ENCODE assay signal across 20 cellular contexts in genomic region chr2:169146220-169146619, GRCh38.
"Had no signal": no experiment of that assay in that cellular context is flagged by ENCODE, and none has a peak within 500 bp of the region (broad histone marks: within the 10 kb centered on the region; RNA-seq: fewer than 3 reads in every experiment).

No MANE protein-coding gene starts in this region.

- H3K4me1 ChIP-seq: esophagus squamous epithelium, gastrocnemius medialis, heart right ventricle, left lung, lower lobe of right lung had no signal

- ATAC-seq: gastrocnemius medialis, heart right ventricle, left cardiac atrium, left lung, left ventricle myocardium superior, lower lobe of right lung, mucosa of descending colon had no signal

- H3K27ac ChIP-seq: coronary artery, dorsolateral prefrontal cortex, esophagus squamous epithelium, gastrocnemius medialis, heart right ventricle, left lung, lower lobe of right lung had no signal

- H3K36me3 ChIP-seq: esophagus squamous epithelium, gastrocnemius medialis, heart right ventricle, left lung had no signal

- H3K27me3 ChIP-seq: dorsolateral prefrontal cortex, gastrocnemius medialis, left lung had no signal

- DNase-seq: dermis blood vessel endothelial cell; dorsolateral prefrontal cortex; effector CD4-positive, alpha-beta T cell; effector memory CD4-positive, alpha-beta T cell; esophagus squamous epithelium; foreskin fibroblast; foreskin melanocyte; gastrocnemius medialis; glutamatergic neuron; head of caudate nucleus; heart right ventricle; hippocampal formation; left cardiac atrium; left lung; left ventricle myocardium superior; lower lobe of right lung; mesenchymal stem cell; mucosa of descending colon; naive B cell had no signal

- H3K9me3 ChIP-seq: esophagus squamous epithelium, gastrocnemius medialis, heart right ventricle, left lung, lower lobe of right lung, mucosa of descending colon had no signal

- H3K4me3 ChIP-seq: coronary artery, dorsolateral prefrontal cortex, esophagus squamous epithelium, gastrocnemius medialis, heart right ventricle, left lung, lower lobe of right lung, mucosa of descending colon had no signal
